In the genomic region with DNA sequence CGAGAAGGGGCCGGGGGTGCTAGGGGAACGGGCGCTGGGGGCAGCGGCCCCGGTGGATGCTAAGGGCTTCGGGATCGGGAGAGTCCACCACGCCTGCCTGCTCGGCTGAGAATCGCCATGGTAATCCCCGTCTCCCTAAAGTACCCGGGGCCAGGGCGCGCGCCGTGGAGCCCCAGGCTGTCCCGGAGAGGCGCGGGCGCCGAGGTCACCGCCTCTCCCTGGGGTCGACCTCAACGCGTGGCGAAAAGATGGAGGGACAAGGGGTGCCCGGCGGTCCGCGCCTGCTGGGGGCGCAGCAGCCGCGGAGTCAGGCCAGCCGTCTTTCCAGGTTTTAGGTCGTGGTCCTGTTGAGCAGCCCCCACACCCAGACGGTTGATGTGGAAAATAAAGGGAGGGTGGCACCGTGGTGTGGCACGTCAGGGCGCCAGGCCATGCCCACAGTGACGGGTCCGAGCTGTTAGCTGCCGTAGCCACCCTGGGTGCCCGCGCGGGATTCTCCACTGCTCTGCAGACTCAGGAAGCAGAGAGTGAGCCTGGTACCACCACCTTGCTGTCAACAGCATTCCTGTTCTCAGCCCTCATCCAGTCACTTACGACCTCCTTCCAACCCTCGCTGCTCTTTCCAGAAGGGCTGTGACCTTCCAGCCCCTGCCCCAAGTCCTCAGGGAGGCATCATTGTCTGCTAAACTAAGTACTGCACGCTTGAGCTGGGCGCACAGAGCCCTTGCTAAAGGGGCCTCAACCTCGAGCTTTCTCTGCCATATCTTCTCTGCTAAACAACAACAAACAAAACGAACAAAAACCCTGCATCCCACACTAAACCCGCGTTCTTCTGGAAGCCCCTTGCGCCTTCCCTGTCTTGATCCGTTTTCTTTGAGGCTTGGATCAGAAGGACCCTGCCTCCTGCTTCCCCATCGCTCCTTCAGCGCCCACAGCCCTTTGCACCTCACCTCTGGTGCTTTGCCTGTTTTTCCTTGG, we compare ENCODE assay signal across 8 cellular contexts. TPM values are rescaled to one million over a fixed set of nuclear protein-coding genes. Genes with fewer than 3 reads are reported as not detected.
DNase-seq lines count a peak whose midpoint lies in the region; ATAC-seq and TF ChIP-seq lines count a peak whose summit lies in the region.

No MANE protein-coding gene starts in this region.

- peak overlapping the region; percentile 54 for H3K4me3 Mint-ChIP-seq in Calu3 (ENCODE audit: low read depth, unreplicated experiment)
- peak overlapping the region; percentile 67 to 82 for H3K4me3 Mint-ChIP-seq in H9
- H3K4me3 Mint-ChIP-seq in central memory CD8-positive, alpha-beta T cell, result peak overlapping the region; percentile 70

- H3K4me1 Mint-ChIP-seq in Calu3 (ENCODE audit: low read depth, unreplicated experiment) (no peaks in the 10 kb centered on the region), H9 (peaks cover 9 to 15% of the 10 kb centered on the region in 2 experiments)
- H3K4me1 Mint-ChIP-seq in central memory CD8-positive, alpha-beta T cell, result peaks cover 20% of the 10 kb centered on the region

- peaks cover 14% of the 10 kb centered on the region for H3K23me2 ChIP-seq in H9 (ENCODE audit: insufficient read length, low read depth, low read length, poor library complexity, severe bottlenecking)

- no peaks in the 10 kb centered on the region for H3K36me3 ChIP-seq in mesenchymal stem cell (ENCODE audit: control insufficient read depth in 1 of 2, insufficient read depth in 2 of 2, low read depth in 1 of 2, low read length in 2 of 2)
- no peaks in the 10 kb centered on the region for H3K36me3 ChIP-seq in urinary bladder (ENCODE audit: insufficient read depth)

- H3K9me3 Mint-ChIP-seq in Calu3 (ENCODE audit: low read depth, unreplicated experiment) (no peaks in the 10 kb centered on the region), H9 (no peaks in the 10 kb centered on the region)
- H3K9me3 Mint-ChIP-seq in central memory CD8-positive, alpha-beta T cell, result no peaks in the 10 kb centered on the region

- H3K27ac ChIP-seq in H9 (ENCODE audit: insufficient read length, low read depth, low read length), result no peak overlapping the region
- no peak overlapping the region for H3K27ac ChIP-seq in RWPE1
- H3K27ac ChIP-seq in mesenchymal stem cell (ENCODE audit: low read length, poor library complexity, severe bottlenecking), result no peak overlapping the region
- H3K27ac ChIP-seq in urinary bladder (ENCODE audit: low read depth), result no peak overlapping the region

- H3K27me3 ChIP-seq in H9 (ENCODE audit: insufficient read depth, low read length), result no peaks in the 10 kb centered on the region; the same call in 1 of the 2 replicates
- H3K27me3 ChIP-seq in mesenchymal stem cell (ENCODE audit: control insufficient read depth in 1 of 2, insufficient read depth in 1 of 2, low read length in 2 of 2), result peaks cover 0 to 8% of the 10 kb centered on the region in 2 experiments

- H3T11ph ChIP-seq in H9 (ENCODE audit: low read length), result no peak overlapping the region

- no peak overlapping the region for H2AFZ ChIP-seq in H9 (ENCODE audit: low read length)
- peak overlapping the region; percentile 86 for H2AFZ ChIP-seq in mesenchymal stem cell (ENCODE audit: low read depth, low read length)

- H2BK120ac ChIP-seq in H9 (ENCODE audit: low read depth, low read length, poor library complexity, severe bottlenecking) (no peak overlapping the region), mesenchymal stem cell (ENCODE audit: low read depth, low read length) (no peak overlapping the region)

- peak; percentile 3 for ATAC-seq in central memory CD8-positive, alpha-beta T cell (replicated peaks; ENCODE audit: extremely low read depth, poor library complexity, severe bottlenecking)

- CTCF ChIA-PET in Calu3 (lab: Charles Lee), result interaction anchor here (0.8 kb wide), 1 partner anchor 67 kb away, joined by 3 read pairs; no protein-coding TSS in a partner anchor
- CTCF ChIA-PET in RWPE1 (lab: Yijun Ruan, JAX), result interaction anchor here (0.6 kb wide), 1 partner anchor 141 kb away, joined by 4 read pairs; no protein-coding TSS in a partner anchor

- H2AK5ac ChIP-seq in H9 (ENCODE audit: insufficient read length, low read length) (no peak overlapping the region), mesenchymal stem cell (ENCODE audit: low read length, severe bottlenecking) (no peak overlapping the region)

- H3K9ac ChIP-seq in H9 (ENCODE audit: extremely low read depth, insufficient read length, low read length), result no peak overlapping the region
- peak overlapping the region; percentile 79 for H3K9ac ChIP-seq in mesenchymal stem cell (ENCODE audit: low read length)

- H4K20me1 ChIP-seq in H9 (ENCODE audit: control insufficient read depth, insufficient read depth, insufficient read length), result no peaks in the 10 kb centered on the region

- H3K14ac ChIP-seq in H9 (ENCODE audit: insufficient read depth, low read length), result peak overlapping the region; percentile 25; the same call in 1 of the 2 replicates
- H3K14ac ChIP-seq in mesenchymal stem cell (ENCODE audit: low read length in 2 of 2), result no peak overlapping the region

- H3K36me3 Mint-ChIP-seq in Calu3 (ENCODE audit: insufficient read depth, unreplicated experiment) (peaks cover 10% of the 10 kb centered on the region), H9 (ENCODE audit: insufficient read depth in 1 of 3, low read depth in 3 of 3) (no peaks in the 10 kb centered on the region)
- peaks cover 10% of the 10 kb centered on the region for H3K36me3 Mint-ChIP-seq in central memory CD8-positive, alpha-beta T cell (ENCODE audit: insufficient read depth)

- H3K79me1 ChIP-seq in H9 (ENCODE audit: insufficient read depth, low read depth, low read length, poor library complexity, severe bottlenecking) (no peaks in the 10 kb centered on the region), mesenchymal stem cell (replicated peaks; ENCODE audit: low read length, poor library complexity, severe bottlenecking) (no peaks in the 10 kb centered on the region)

- no peak overlapping the region for H2BK20ac ChIP-seq in H9 (ENCODE audit: low read depth, low read length, poor library complexity, severe bottlenecking)

- H2BK5ac ChIP-seq in H9 (ENCODE audit: insufficient read length, low read length) (no peak overlapping the region), mesenchymal stem cell (ENCODE audit: low read depth, low read length, poor library complexity, severe bottlenecking) (no peak overlapping the region)

- H3K9me3 ChIP-seq in H9 (ENCODE audit: control insufficient read depth, low read depth, low read length), result no peaks in the 10 kb centered on the region
- no peaks in the 10 kb centered on the region for H3K9me3 ChIP-seq in mesenchymal stem cell (ENCODE audit: control insufficient read depth, low read length)

- peaks cover 14% of the 10 kb centered on the region for H3K27me3 Mint-ChIP-seq in Calu3 (ENCODE audit: unreplicated experiment)
- peaks cover 50% of the 10 kb centered on the region for H3K27me3 Mint-ChIP-seq in H9 (ENCODE audit: low read depth)
- no peaks in the 10 kb centered on the region for H3K27me3 Mint-ChIP-seq in central memory CD8-positive, alpha-beta T cell

- H3K23ac ChIP-seq in H9 (ENCODE audit: insufficient read length, low read depth, low read length) (no peak overlapping the region), mesenchymal stem cell (ENCODE audit: low read length in 2 of 2) (peak overlapping the region in 1 of 2 experiments; percentile 26)

- peak overlapping the region; percentile 69 to 80 for H3K4me3 ChIP-seq in mesenchymal stem cell (ENCODE audit: insufficient read depth in 1 of 2, low read depth in 1 of 2, low read length in 2 of 2)
- peak overlapping the region; percentile 58 for H3K4me3 ChIP-seq in urinary bladder (ENCODE audit: low read depth, low read length)

- H3K27ac Mint-ChIP-seq in Calu3 (ENCODE audit: unreplicated experiment) (no peak overlapping the region), H9 (no peak overlapping the region)
- H3K27ac Mint-ChIP-seq in central memory CD8-positive, alpha-beta T cell (ENCODE audit: low read depth), result peak overlapping the region; percentile 77

- POLR2A ChIA-PET in RWPE1 (lab: Yijun Ruan, JAX; ENCODE audit: low non-redundant PET), result no interaction called here

- no peak for TF ChIP-seq CTCF in Calu3 (IDR thresholded peaks at IDR 0.05; ENCODE audit: unreplicated experiment)
- TF ChIP-seq CTCF in H9 (conservative IDR thresholded peaks at IDR 0.05), result peak; percentile 47; the same call in 1 of the 3 replicates
- no peak for TF ChIP-seq CTCF in RWPE1 (conservative IDR thresholded peaks at IDR 0.05; ENCODE audit: low read depth)

- H2BK12ac ChIP-seq in H9 (ENCODE audit: insufficient read length, low read depth, low read length) (no peak overlapping the region), mesenchymal stem cell (ENCODE audit: low read length in 2 of 2) (no peak overlapping the region)

- H3K79me2 ChIP-seq in H9 (ENCODE audit: insufficient read depth, low read length), result no peaks in the 10 kb centered on the region

- H3K4ac ChIP-seq in H9 (ENCODE audit: low read depth, low read length), result no peak overlapping the region
- no peak overlapping the region for H3K4ac ChIP-seq in mesenchymal stem cell (ENCODE audit: low read depth in 1 of 2, low read length in 2 of 2)

- intact Hi-C loops in Calu3 (cut with micrococcal nuclease; ENCODE audit: unreplicated experiment), result no loop called here

- no peak overlapping the region for H2BK15ac ChIP-seq in H9 (ENCODE audit: low read depth, low read length)
- no peak overlapping the region for H2BK15ac ChIP-seq in mesenchymal stem cell (ENCODE audit: low read depth, poor library complexity, severe bottlenecking)

- BruUV-seq in Calu3 (replicated peaks; lab: Mats Ljungman, UMichigan), result no TSS peak

- H4K5ac ChIP-seq in H9 (ENCODE audit: insufficient read length, low read depth, low read length), result no peak overlapping the region

- H3K4me2 ChIP-seq in H9 (ENCODE audit: insufficient read depth, insufficient read length, low read length), result peak overlapping the region; percentile 85
- peak overlapping the region; percentile 99 for H3K4me2 ChIP-seq in mesenchymal stem cell (ENCODE audit: low read length, poor library complexity, severe bottlenecking)

- H4K8ac ChIP-seq in H9 (replicated peaks; ENCODE audit: insufficient read length, low read depth, low read length) (no peak overlapping the region), mesenchymal stem cell (ENCODE audit: low read length) (no peak overlapping the region)

- no CpG with 5 or more reads among the region's 58 CpGs for WGBS in H9 (ENCODE audit: extremely low coverage, insufficient read length, low lambda C conversion rate)
- 13% methylated on average over 54 of the region's 58 CpGs for WGBS in mesenchymal stem cell
- WGBS in urinary bladder, result 10% methylated on average over 58 of the region's 58 CpGs

- H3K4me1 ChIP-seq in H9 (ENCODE audit: insufficient read depth, low read length), result no peaks in the 10 kb centered on the region
- peaks cover 15% of the 10 kb centered on the region for H3K4me1 ChIP-seq in mesenchymal stem cell (ENCODE audit: control insufficient read depth, insufficient read depth, low read depth, low read length)
- H3K4me1 ChIP-seq in urinary bladder (ENCODE audit: insufficient read depth), result no peaks in the 10 kb centered on the region

- H3K18ac ChIP-seq in H9 (ENCODE audit: insufficient read length, low read depth, low read length) (no peak overlapping the region), mesenchymal stem cell (ENCODE audit: low read depth in 1 of 2, low read length in 2 of 2) (peak overlapping the region in 1 of 2 experiments; percentile 38)

- H4K91ac ChIP-seq in H9 (ENCODE audit: insufficient read length, low read depth, low read length), result no peak overlapping the region
- no peak overlapping the region for H4K91ac ChIP-seq in mesenchymal stem cell (ENCODE audit: low read length)

- no peak overlapping the region for H3K56ac ChIP-seq in H9 (ENCODE audit: insufficient read length, low read depth, low read length)

- DNase-seq in Calu3 (no peak), H9 (peak; percentile 60), RWPE1 (ENCODE audit: low spot score) (peak; percentile 3), mesenchymal stem cell (peak; percentile 14), midbrain (lab: John Stamatoyannopoulos, UW) (no peak), kidney tubule cell (ENCODE audit: low spot score) (no peak)
- DNase-seq in central memory CD8-positive, alpha-beta T cell (ENCODE audit: low spot score in 2 of 2), result peak in 1 of 2 donors; percentile 15

RNA-seq across cellular contexts. Expression of gene SMKR1, which starts 0.7 kb away (rescaled TPM):
- total RNA-seq in Calu3 (2022), result 0.49 TPM in 1 of 2 replicates, not detected in the other
- 0.35 and 0.87 TPM in 2 replicates for total RNA-seq in H9 (2021)
- polyA plus RNA-seq in mesenchymal stem cell (2013, experiment 1 of 2), result not detected
- 0.07 TPM for polyA plus RNA-seq in mesenchymal stem cell (2013, experiment 2 of 2)
- total RNA-seq in urinary bladder, result not detected
- not detected for polyA plus RNA-seq in urinary bladder

Comparison
In these comparisons a context has a peak if more than half of its experiments do, and no peak if none do; other contexts are left out.
1. DNase-seq: peak in H9 (single experiment), RWPE1 (single experiment) and mesenchymal stem cell (single experiment); none in Calu3 (single experiment), midbrain (single experiment) and kidney tubule cell (single experiment).
2. Peak in every context shown above with its lines, with median percentiles within 50 percentile points of each other: H3K4me3 Mint-ChIP-seq.